Comparison of ENCODE assay signal across 18 cellular contexts in the genomic region with DNA sequence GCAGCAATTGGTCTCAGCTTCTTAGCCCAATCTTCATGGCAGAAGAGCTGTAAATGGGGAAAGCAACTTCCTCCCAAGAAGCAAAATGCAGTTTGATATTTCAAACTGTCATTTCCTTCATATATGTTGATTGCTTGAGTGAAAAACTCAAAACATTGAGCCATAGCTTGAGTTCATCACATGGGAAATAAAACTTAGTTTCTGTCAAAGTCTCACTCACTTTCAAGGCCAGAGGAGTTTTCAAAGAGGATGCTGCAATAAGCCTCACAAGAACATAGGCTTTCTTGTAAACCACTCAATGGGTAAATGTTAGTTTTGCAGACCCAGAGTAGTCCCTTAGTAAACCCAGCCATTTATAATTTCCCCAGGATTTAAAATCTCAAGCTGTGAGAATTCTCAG.
"Had no signal": no experiment of that assay in that cellular context is flagged by ENCODE, and none has a peak within 500 bp of the region (broad histone marks: within the 10 kb centered on the region; RNA-seq: fewer than 3 reads in every experiment).

No MANE protein-coding gene starts in this region.

- H3K4me3 Mint-ChIP-seq: dendritic cell treated with granulocyte-macrophage colony-stimulating factor and Interleukin-4, amounts not matched to agents 40 ng/mL and 50 ng/mL, for 4 days; memory B cell; nephron progenitor cell; T-helper 2 cell treated with Interferon-gamma antibody and Interleukin-4, amounts not matched to agents 5 μg/mL and 100 μg/mL, for 36 hours had no signal

- FAIRE-seq: astrocyte, bronchial epithelial cell had no signal

- H3K27me3 Mint-ChIP-seq: memory B cell had no signal

- DNase-seq: activated CD4-positive, alpha-beta T cell treated with anti-CD3 and anti-CD28 coated beads, Interleukin-2, amount 50 U/mL, for 1 hour; activated CD4-positive, CD25-positive, alpha-beta regulatory T cell; activated effector memory CD4-positive, alpha-beta T cell treated with Interleukin-2 at 50 U/mL for 16 hours; effector memory CD4-positive, alpha-beta T cell; foreskin keratinocyte; glutamatergic neuron; left ventricle myocardium superior; mucosa of descending colon; nephron progenitor cell; occipital lobe; stimulated activated CD4-positive, alpha-beta T cell treated with anti-CD3 and anti-CD28 coated beads, Interleukin-2, amount 100 ng/mL, for 48 hours; tibial artery; uterus had no signal

- H3K36me3 Mint-ChIP-seq: memory B cell had no signal

- ATAC-seq: foreskin keratinocyte, left ventricle myocardium superior, mucosa of descending colon had no signal

- H3K9me3 Mint-ChIP-seq: dendritic cell treated with granulocyte-macrophage colony-stimulating factor and Interleukin-4, amounts not matched to agents 40 ng/mL and 50 ng/mL, for 4 days; nephron progenitor cell; T-helper 2 cell treated with Interferon-gamma antibody and Interleukin-4, amounts not matched to agents 5 μg/mL and 100 μg/mL, for 36 hours had no signal

- H3K4me1 Mint-ChIP-seq: nephron progenitor cell had no signal

- H3K27ac Mint-ChIP-seq: dendritic cell treated with granulocyte-macrophage colony-stimulating factor and Interleukin-4, amounts not matched to agents 40 ng/mL and 50 ng/mL, for 4 days; nephron progenitor cell; T-helper 2 cell treated with Interferon-gamma antibody and Interleukin-4, amounts not matched to agents 5 μg/mL and 100 μg/mL, for 36 hours had no signal
